Comparison of ENCODE assay signal across 8 cellular contexts in genomic region chr4:105191621-105192210, GRCh38.
DNase-seq lines count a peak whose midpoint lies in the region; ATAC-seq and TF ChIP-seq lines count a peak whose summit lies in the region.

No MANE protein-coding gene starts in this region.

- H3K4me3 ChIP-seq in endocrine pancreas (ENCODE audit: control insufficient read depth, insufficient read depth, low read length), result peak overlapping the region; percentile 7
- H3K4me3 ChIP-seq in stomach smooth muscle (ENCODE audit: low read length in 2 of 2), result peak overlapping the region in 1 of 2 donors; percentile 30

- H3K27me3 ChIP-seq in endocrine pancreas (ENCODE audit: control insufficient read depth, insufficient read depth, low read length), result no peaks in the 10 kb centered on the region
- H3K27me3 ChIP-seq in stomach smooth muscle (ENCODE audit: control insufficient read depth in 1 of 2, insufficient read depth in 2 of 2, low read length in 2 of 2), result no peaks in the 10 kb centered on the region

- H3K9me3 ChIP-seq in endocrine pancreas (ENCODE audit: control insufficient read depth, low read length) (no peaks in the 10 kb centered on the region), stomach smooth muscle (ENCODE audit: control insufficient read depth in 2 of 2, low read length in 2 of 2) (no peaks in the 10 kb centered on the region)

- peak overlapping the region; percentile 53 for H3K27ac ChIP-seq in stomach smooth muscle (ENCODE audit: low read length)

- H3K4me1 ChIP-seq in endocrine pancreas (ENCODE audit: control insufficient read depth, insufficient read depth, low read length) (peaks cover 27% of the 10 kb centered on the region), stomach smooth muscle (ENCODE audit: control insufficient read depth, insufficient read depth, low read length) (peaks cover 14% of the 10 kb centered on the region)

- H3K9ac ChIP-seq in endocrine pancreas (ENCODE audit: control insufficient read depth, insufficient read depth, low read length) (no peak overlapping the region), stomach smooth muscle (ENCODE audit: low read length in 2 of 2) (no peak overlapping the region)

- ATAC-seq in GM21717 (IDR thresholded peaks at IDR 0.05; ENCODE audit: unreplicated experiment), result peak; percentile 62

- TF ChIP-seq CTCF in GM13976 (IDR thresholded peaks at IDR 0.05; ENCODE audit: borderline replicate concordance, control extremely low read depth, extremely low read depth, insufficient read depth, missing control alignments), result no peak

- H3K36me3 ChIP-seq in endocrine pancreas (ENCODE audit: control insufficient read depth, insufficient read depth, low read length) (no peaks in the 10 kb centered on the region), stomach smooth muscle (ENCODE audit: control insufficient read depth in 2 of 2, insufficient read depth in 2 of 2, low read length in 2 of 2) (no peaks in the 10 kb centered on the region)

- DNase-seq in GM13976 (ENCODE audit: low spot score), result peak; percentile 39
- peak; percentile 42 for DNase-seq in MV-4-11 (lab: John Stamatoyannopoulos, UW)
- no peak for DNase-seq in NCI-H2196 treated with DMSO at 0.1 percent for 48 hours (lab: John Stamatoyannopoulos, UW; ENCODE audit: unreplicated experiment)
- no peak for DNase-seq in dedifferentiated amniotic fluid mesenchymal stem cell (ENCODE audit: extremely low spot score)
- DNase-seq in 8988T, result no peak

- in situ Hi-C loops in GM13976 (cut with MboI; ENCODE audit: low sequenced_read_pairs, unreplicated experiment), result no loop called here

Comparison
In these comparisons a context has a peak if more than half of its experiments do, and no peak if none do; other contexts are left out.
1. DNase-seq: peak in GM13976 (single experiment) and MV-4-11 (single experiment); none in NCI-H2196 treated with DMSO at 0.1 percent for 48 hours (single experiment), dedifferentiated amniotic fluid mesenchymal stem cell (single experiment) and 8988T (single experiment).